ENCODE assay signal across 1 cellular context in the genomic region with DNA sequence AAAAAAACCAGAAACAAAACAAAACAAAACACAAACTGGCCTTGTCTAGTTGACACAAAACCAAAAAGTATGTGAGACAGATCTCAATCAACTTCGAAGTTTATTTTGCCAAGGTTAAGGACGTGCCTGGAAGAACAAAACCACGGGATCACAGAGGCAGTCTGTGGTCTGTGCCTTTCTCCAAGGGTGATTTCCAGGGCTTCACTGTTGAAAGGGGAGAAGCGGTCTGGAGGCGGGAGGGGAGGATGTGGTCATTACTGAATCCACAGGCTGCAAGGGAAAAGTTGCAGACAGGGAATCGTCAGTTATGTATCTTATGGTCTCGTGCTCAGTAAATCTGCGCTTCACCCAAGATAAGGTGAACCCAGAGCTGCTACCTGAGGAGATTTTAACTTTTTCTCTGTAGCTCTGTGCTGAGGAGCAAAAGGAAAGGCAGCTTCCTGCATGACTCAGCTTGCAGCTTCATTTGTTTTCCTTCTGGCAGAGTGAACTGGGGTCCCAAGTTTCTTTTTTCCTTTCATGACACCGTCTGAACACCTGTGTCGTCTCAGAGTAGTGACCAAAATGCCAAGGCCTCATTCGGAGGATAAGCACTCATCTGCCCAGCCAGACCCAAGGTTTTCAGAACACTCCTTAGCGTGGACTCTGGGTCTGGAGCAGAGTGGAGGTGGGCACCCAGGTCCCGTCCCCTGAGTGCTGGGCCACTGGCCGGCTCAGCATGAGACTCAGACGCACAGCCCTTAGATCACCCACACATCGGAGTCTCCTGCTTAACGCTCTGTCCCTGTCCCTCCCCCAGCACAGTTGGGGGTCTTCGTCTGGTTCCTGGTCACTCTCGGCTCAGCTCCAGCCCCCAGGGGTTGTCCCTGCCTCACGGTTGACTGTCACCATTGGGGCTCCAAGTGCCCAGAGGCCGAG.
TF ChIP-seq lines count a peak whose summit lies in the region.

No MANE protein-coding gene starts in this region.

TF ChIP-seq in HCT116, 20 proteins besides CTCF, POLR2A, EP300 and RAD21 (continued from another document):
- TF ChIP-seq ZBTB33 (IDR thresholded peaks at IDR 0.05; ENCODE audit: extremely low read depth, insufficient replicate concordance, low read length) (no peak), YY1 (IDR thresholded peaks at IDR 0.05; ENCODE audit: extremely low read depth, insufficient replicate concordance, low read depth, low read length) (no peak), CEBPB (IDR thresholded peaks at IDR 0.05; ENCODE audit: low read depth) (no peak), TCF7L2 (IDR thresholded peaks at IDR 0.05; ENCODE audit: borderline replicate concordance, extremely low read depth, insufficient read depth, insufficient read length) (no peak), REST (IDR thresholded peaks at IDR 0.05; ENCODE audit: low read depth) (no peak), EZH2phosphoT487 (IDR thresholded peaks at IDR 0.05; ENCODE audit: borderline replicate concordance) (no peak)
- TF ChIP-seq, protein P1, sequence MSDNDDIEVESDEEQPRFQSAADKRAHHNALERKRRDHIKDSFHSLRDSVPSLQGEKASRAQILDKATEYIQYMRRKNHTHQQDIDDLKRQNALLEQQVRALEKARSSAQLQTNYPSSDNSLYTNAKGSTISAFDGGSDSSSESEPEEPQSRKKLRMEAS (IDR thresholded peaks at IDR 0.05), result no peak
